In genomic region chr2:85648619-85649018, GRCh38 we compare ENCODE assay signal across 8 cellular contexts. TPM values are rescaled to one million over a fixed set of nuclear protein-coding genes. Genes with fewer than 3 reads are reported as not detected.
DNase-seq lines count a peak whose midpoint lies in the region; ATAC-seq and TF ChIP-seq lines count a peak whose summit lies in the region.

No MANE protein-coding gene starts in this region.

- ATAC-seq in stimulated activated naive B cell treated with anti-CD40 and anti-IgM and Interleukin-4, amounts not matched to agents 10 μg/mL and 1 μg/mL and 100 μg/mL, for 72 hours (replicated peaks), result peak; percentile 57
- ATAC-seq in HG02973 (IDR thresholded peaks at IDR 0.05; ENCODE audit: unreplicated experiment), result no peak

- intact Hi-C loops in PC-9 (cut with micrococcal nuclease; ENCODE audit: unreplicated experiment), result no loop called here

- peaks cover 27% of the 10 kb centered on the region for H3K4me1 ChIP-seq in PC-9 (replicated peaks; ENCODE audit: insufficient read depth)

- no peaks in the 10 kb centered on the region for H3K9me2 ChIP-seq in PC-9 (ENCODE audit: insufficient read depth)

- H3K9me3 ChIP-seq in PC-9 (ENCODE audit: insufficient read depth, low read depth), result no peaks in the 10 kb centered on the region

- H3K4me1 Mint-ChIP-seq in stimulated activated naive B cell treated with anti-CD40 and anti-IgM and Interleukin-4, amounts not matched to agents 10 μg/mL and 1 μg/mL and 100 μg/mL, for 72 hours, result peaks cover 5 to 19% of the 10 kb centered on the region in 2 donors

- no peak overlapping the region for H3K4me3 Mint-ChIP-seq in stimulated activated naive B cell treated with anti-CD40 and anti-IgM and Interleukin-4, amounts not matched to agents 10 μg/mL and 1 μg/mL and 100 μg/mL, for 72 hours

- H4K20me1 ChIP-seq in PC-9 (ENCODE audit: insufficient read depth), result no peaks in the 10 kb centered on the region

- peak overlapping the region; percentile 72 for H3K27ac ChIP-seq in PC-9

- peak; percentile 67 for TF ChIP-seq CTCF in PC-9 (conservative IDR thresholded peaks at IDR 0.05)
- peak; percentile 41 for TF ChIP-seq CTCF in epithelial cell of esophagus (IDR thresholded peaks at IDR 0.05; ENCODE audit: insufficient read depth, low read depth, low read length, missing control alignments)

- H3K27me3 Mint-ChIP-seq in stimulated activated naive B cell treated with anti-CD40 and anti-IgM and Interleukin-4, amounts not matched to agents 10 μg/mL and 1 μg/mL and 100 μg/mL, for 72 hours, result no peaks in the 10 kb centered on the region

- H3F3A ChIP-seq in PC-9 (ENCODE audit: insufficient read depth, low read depth), result peaks cover 48% of the 10 kb centered on the region

- H3K9me3 Mint-ChIP-seq in stimulated activated naive B cell treated with anti-CD40 and anti-IgM and Interleukin-4, amounts not matched to agents 10 μg/mL and 1 μg/mL and 100 μg/mL, for 72 hours, result no peaks in the 10 kb centered on the region

- H3K27ac Mint-ChIP-seq in stimulated activated naive B cell treated with anti-CD40 and anti-IgM and Interleukin-4, amounts not matched to agents 10 μg/mL and 1 μg/mL and 100 μg/mL, for 72 hours, result no peak overlapping the region

- peak; percentile 46 for DNase-seq in 8988T
- peak; percentile 44 for DNase-seq in GM04504 (ENCODE audit: low read depth)
- peak in 1 of 2 experiments; percentile 36 for DNase-seq in PC-9
- peak; percentile 27 for DNase-seq in epithelial cell of esophagus (ENCODE audit: low read depth)
- no peak for DNase-seq in stimulated activated naive B cell treated with anti-CD40 and anti-IgM and Interleukin-4, amounts not matched to agents 10 μg/mL and 1 μg/mL and 100 μg/mL, for 72 hours
- no peak for DNase-seq in HPDE6-E6E7 (ENCODE audit: extremely low spot score)
- no peak for DNase-seq in C1 segment of cervical spinal cord (lab: John Stamatoyannopoulos, UW)

- H2AFZ ChIP-seq in PC-9, result no peak overlapping the region

- peaks cover 41% of the 10 kb centered on the region for H3K36me3 ChIP-seq in PC-9 (ENCODE audit: low read depth)

- H3K4me3 ChIP-seq in PC-9 (no peak overlapping the region), epithelial cell of esophagus (ENCODE audit: low read length) (no peak overlapping the region)

- POLR2A ChIA-PET in PC-9 (lab: Charles Lee; ENCODE audit: unreplicated experiment), result no interaction called here

- H3K4me2 ChIP-seq in PC-9, result peak overlapping the region; percentile 50

- H3K79me2 ChIP-seq in PC-9 (ENCODE audit: low read depth), result no peaks in the 10 kb centered on the region

- CTCF ChIA-PET in PC-9 (lab: Charles Lee), result interaction anchor here (0.6 kb wide), 1 partner anchor 167 kb away, joined by 9 read pairs; no protein-coding TSS in a partner anchor

- BruUV-seq in PC-9 (replicated peaks; lab: Mats Ljungman, UMichigan), result no TSS peak

- no peaks in the 10 kb centered on the region for H3K27me3 ChIP-seq in PC-9 (ENCODE audit: insufficient read depth, low read depth)

- H3K36me3 Mint-ChIP-seq in stimulated activated naive B cell treated with anti-CD40 and anti-IgM and Interleukin-4, amounts not matched to agents 10 μg/mL and 1 μg/mL and 100 μg/mL, for 72 hours, result peaks cover 38 to 45% of the 10 kb centered on the region in 2 donors

RNA-seq across cellular contexts. Expression of gene SFTPB, which starts 19.4 kb away (rescaled TPM):
- not detected in 2 replicates for total RNA-seq in PC-9 (2021)

RNA-seq across cellular contexts. Expression of gene USP39, which starts 32.6 kb away (rescaled TPM):
- total RNA-seq in PC-9 (2021), result 61.0 and 66.7 TPM in 2 replicates

RNA-seq across cellular contexts. Expression of gene C2orf68, which starts 36.8 kb away (rescaled TPM):
- total RNA-seq in PC-9 (2021), result 46.0 and 48.6 TPM in 2 replicates

RNA-seq across cellular contexts. Expression of gene GNLY, which starts 45.5 kb away (rescaled TPM):
- not detected in 2 replicates for total RNA-seq in PC-9 (2021)

RNA-seq across cellular contexts. Expression of gene TMEM150A, which starts 46.1 kb away (rescaled TPM):
- total RNA-seq in PC-9 (2021), result 5.3 and 5.9 TPM in 2 replicates

Comparison
In these comparisons a context has a peak if more than half of its experiments do, and no peak if none do; other contexts are left out.
1. DNase-seq: peak in 8988T (single experiment), GM04504 (single experiment) and epithelial cell of esophagus (single experiment); none in stimulated activated naive B cell treated with anti-CD40 and anti-IgM and Interleukin-4, amounts not matched to agents 10 μg/mL and 1 μg/mL and 100 μg/mL, for 72 hours (single experiment), HPDE6-E6E7 (single experiment) and C1 segment of cervical spinal cord (0 of 14).